ENCODE assay signal across 8 cellular contexts in genomic region chr9:111038336-111039202, GRCh38. TPM values are rescaled to one million over a fixed set of nuclear protein-coding genes. Genes with fewer than 3 reads are reported as not detected.
DNase-seq lines count a peak whose midpoint lies in the region; ATAC-seq and TF ChIP-seq lines count a peak whose summit lies in the region.

TSS of gene LPAR1 (minus strand) at chr9:111038470. CDS start at chr9:110972117, 66,353 bp downstream.

- H2AFZ ChIP-seq in parathyroid adenoma = no peak within 1 kb of the TSS

- H3K4me1 ChIP-seq in adipocyte (ENCODE audit: control insufficient read depth, insufficient read depth, low read length) (peaks cover 27% of the 10 kb centered on the region), left ventricle myocardium inferior (peaks cover 20% of the 10 kb centered on the region), parathyroid adenoma (no peaks in the 10 kb centered on the region)

- H3K4me3 ChIP-seq in GM08714 (ENCODE audit: low read length) = peak within 1 kb of the TSS; percentile 66
- peak within 1 kb of the TSS; percentile 95 for H3K4me3 ChIP-seq in adipocyte (ENCODE audit: low read length)
- peak within 1 kb of the TSS; percentile 71 for H3K4me3 ChIP-seq in left ventricle myocardium inferior
- peak within 1 kb of the TSS; percentile 51 for H3K4me3 ChIP-seq in parathyroid adenoma (ENCODE audit: low read depth, low read length)

- H3K9me3 ChIP-seq in adipocyte (ENCODE audit: control insufficient read depth, low read length) = no peaks in the 10 kb centered on the region
- H3K9me3 ChIP-seq in left ventricle myocardium inferior (replicated peaks) = no peaks in the 10 kb centered on the region
- H3K9me3 ChIP-seq in parathyroid adenoma (ENCODE audit: control insufficient read depth, low read length) = no peaks in the 10 kb centered on the region

- H3K4me2 ChIP-seq in parathyroid adenoma (ENCODE audit: low read length) = peak within 1 kb of the TSS; percentile 81

- H3K36me3 ChIP-seq in adipocyte (ENCODE audit: control insufficient read depth, insufficient read depth, low read length, severe bottlenecking) = no peaks in the 10 kb centered on the region
- H3K36me3 ChIP-seq in left ventricle myocardium inferior = no peaks in the 10 kb centered on the region
- H3K36me3 ChIP-seq in parathyroid adenoma (ENCODE audit: control insufficient read depth, insufficient read depth, low read length) = no peaks in the 10 kb centered on the region

- TF ChIP-seq CTCF in left ventricle myocardium inferior (IDR thresholded peaks at IDR 0.05; ENCODE audit: borderline replicate concordance) (no peak), parathyroid adenoma (IDR thresholded peaks at IDR 0.05) (no peak)

- H3K9ac ChIP-seq in adipocyte (ENCODE audit: low read length) (peak within 1 kb of the TSS; percentile 99), parathyroid adenoma (no peak within 1 kb of the TSS)

- DNase-seq in adipocyte (ENCODE audit: low read depth) = peak; percentile 84
- peak; percentile 69 for DNase-seq in left ventricle myocardium inferior
- DNase-seq in NCI-H510A (lab: John Stamatoyannopoulos, UW) = no peak
- DNase-seq in SHP77 treated with DMSO at 0.1 percent for 48 hours (lab: John Stamatoyannopoulos, UW) = no peak

- H3K27ac ChIP-seq in left ventricle myocardium inferior (replicated peaks) (peak within 1 kb of the TSS; percentile 82), parathyroid adenoma (no peak within 1 kb of the TSS)

- ATAC-seq in HG03135 (IDR thresholded peaks at IDR 0.05; ENCODE audit: unreplicated experiment) (peak; percentile 26), HG02981 (IDR thresholded peaks at IDR 0.05; ENCODE audit: unreplicated experiment) (no peak)

- intact Hi-C loops in left ventricle myocardium inferior (cut with micrococcal nuclease) = no loop called here

- H3K79me2 ChIP-seq in parathyroid adenoma = no peaks in the 10 kb centered on the region

- H3K27me3 ChIP-seq in adipocyte (replicated peaks; ENCODE audit: control insufficient read depth, insufficient read depth, low read length) = no peaks in the 10 kb centered on the region
- peaks cover 69% of the 10 kb centered on the region for H3K27me3 ChIP-seq in left ventricle myocardium inferior (ENCODE audit: low read depth)
- no peaks in the 10 kb centered on the region for H3K27me3 ChIP-seq in parathyroid adenoma (ENCODE audit: control insufficient read depth, insufficient read depth, low read length)

RNA-seq across cellular contexts. Expression of gene LPAR1, which starts in this region (rescaled TPM):
- total RNA-seq in left ventricle myocardium inferior = 12.4 TPM

Comparison
In these comparisons a context has a peak if more than half of its experiments do, and no peak if none do; other contexts are left out.
1. DNase-seq: peak in adipocyte (single experiment) and left ventricle myocardium inferior (single experiment); none in NCI-H510A (single experiment) and SHP77 treated with DMSO at 0.1 percent for 48 hours (single experiment).
2. Peak in every context shown above with its lines, with median percentiles within 50 percentile points of each other: H3K4me3 ChIP-seq.